Comparison of ENCODE assay signal across 1 cellular context in the genomic region with DNA sequence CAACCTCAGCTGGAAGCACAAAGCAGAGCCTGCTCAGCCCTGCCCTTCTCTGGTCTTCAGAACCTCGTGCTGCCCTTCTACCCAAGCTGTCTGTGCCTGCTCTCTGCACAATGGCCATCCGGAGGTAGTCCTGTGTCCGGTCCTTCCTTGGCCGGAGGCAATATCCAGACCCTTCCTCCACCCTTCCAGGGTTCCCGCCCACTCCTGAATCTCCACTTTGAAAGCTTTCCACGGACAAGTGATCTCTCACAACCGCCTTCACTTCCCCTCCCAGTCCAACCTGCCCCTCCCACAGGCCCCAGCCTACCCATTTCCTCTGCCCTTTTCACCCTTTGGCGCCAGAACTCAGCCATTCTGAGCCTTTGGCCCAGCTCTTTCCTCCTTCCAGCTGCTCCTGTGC.
TF ChIP-seq lines count a peak whose summit lies in the region.

No MANE protein-coding gene starts in this region.

TF ChIP-seq in HepG2, 621 proteins besides CTCF, POLR2A, EP300 and RAD21:
- TF ChIP-seq, protein P1, sequence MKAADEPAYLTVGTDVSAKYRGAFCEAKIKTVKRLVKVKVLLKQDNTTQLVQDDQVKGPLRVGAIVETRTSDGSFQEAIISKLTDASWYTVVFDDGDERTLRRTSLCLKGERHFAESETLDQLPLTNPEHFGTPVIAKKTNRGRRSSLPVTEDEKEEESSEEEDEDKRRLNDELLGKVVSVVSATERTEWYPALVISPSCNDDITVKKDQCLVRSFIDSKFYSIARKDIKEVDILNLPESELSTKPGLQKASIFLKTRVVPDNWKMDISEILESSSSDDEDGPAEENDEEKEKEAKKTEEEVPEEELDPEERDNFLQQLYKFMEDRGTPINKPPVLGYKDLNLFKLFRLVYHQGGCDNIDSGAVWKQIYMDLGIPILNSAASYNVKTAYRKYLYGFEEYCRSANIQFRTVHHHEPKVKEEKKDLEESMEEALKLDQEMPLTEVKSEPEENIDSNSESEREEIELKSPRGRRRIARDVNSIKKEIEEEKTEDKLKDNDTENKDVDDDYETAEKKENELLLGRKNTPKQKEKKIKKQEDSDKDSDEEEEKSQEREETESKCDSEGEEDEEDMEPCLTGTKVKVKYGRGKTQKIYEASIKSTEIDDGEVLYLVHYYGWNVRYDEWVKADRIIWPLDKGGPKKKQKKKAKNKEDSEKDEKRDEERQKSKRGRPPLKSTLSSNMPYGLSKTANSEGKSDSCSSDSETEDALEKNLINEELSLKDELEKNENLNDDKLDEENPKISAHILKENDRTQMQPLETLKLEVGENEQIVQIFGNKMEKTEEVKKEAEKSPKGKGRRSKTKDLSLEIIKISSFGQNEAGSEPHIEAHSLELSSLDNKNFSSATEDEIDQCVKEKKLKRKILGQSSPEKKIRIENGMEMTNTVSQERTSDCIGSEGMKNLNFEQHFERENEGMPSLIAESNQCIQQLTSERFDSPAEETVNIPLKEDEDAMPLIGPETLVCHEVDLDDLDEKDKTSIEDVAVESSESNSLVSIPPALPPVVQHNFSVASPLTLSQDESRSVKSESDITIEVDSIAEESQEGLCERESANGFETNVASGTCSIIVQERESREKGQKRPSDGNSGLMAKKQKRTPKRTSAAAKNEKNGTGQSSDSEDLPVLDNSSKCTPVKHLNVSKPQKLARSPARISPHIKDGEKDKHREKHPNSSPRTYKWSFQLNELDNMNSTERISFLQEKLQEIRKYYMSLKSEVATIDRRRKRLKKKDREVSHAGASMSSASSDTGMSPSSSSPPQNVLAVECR (CRISPR knock-in tag; IDR thresholded peaks at IDR 0.05; ENCODE audit: borderline replicate concordance): 0 out of 2 replicates have a peak, but pooled peaks have one; percentile 28
- TF ChIP-seq, protein P2, sequence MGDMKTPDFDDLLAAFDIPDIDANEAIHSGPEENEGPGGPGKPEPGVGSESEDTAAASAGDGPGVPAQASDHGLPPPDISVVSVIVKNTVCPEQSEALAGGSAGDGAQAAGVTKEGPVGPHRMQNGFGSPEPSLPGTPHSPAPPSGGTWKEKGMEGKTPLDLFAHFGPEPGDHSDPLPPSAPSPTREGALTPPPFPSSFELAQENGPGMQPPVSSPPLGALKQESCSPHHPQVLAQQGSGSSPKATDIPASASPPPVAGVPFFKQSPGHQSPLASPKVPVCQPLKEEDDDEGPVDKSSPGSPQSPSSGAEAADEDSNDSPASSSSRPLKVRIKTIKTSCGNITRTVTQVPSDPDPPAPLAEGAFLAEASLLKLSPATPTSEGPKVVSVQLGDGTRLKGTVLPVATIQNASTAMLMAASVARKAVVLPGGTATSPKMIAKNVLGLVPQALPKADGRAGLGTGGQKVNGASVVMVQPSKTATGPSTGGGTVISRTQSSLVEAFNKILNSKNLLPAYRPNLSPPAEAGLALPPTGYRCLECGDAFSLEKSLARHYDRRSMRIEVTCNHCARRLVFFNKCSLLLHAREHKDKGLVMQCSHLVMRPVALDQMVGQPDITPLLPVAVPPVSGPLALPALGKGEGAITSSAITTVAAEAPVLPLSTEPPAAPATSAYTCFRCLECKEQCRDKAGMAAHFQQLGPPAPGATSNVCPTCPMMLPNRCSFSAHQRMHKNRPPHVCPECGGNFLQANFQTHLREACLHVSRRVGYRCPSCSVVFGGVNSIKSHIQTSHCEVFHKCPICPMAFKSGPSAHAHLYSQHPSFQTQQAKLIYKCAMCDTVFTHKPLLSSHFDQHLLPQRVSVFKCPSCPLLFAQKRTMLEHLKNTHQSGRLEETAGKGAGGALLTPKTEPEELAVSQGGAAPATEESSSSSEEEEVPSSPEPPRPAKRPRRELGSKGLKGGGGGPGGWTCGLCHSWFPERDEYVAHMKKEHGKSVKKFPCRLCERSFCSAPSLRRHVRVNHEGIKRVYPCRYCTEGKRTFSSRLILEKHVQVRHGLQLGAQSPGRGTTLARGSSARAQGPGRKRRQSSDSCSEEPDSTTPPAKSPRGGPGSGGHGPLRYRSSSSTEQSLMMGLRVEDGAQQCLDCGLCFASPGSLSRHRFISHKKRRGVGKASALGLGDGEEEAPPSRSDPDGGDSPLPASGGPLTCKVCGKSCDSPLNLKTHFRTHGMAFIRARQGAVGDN (CRISPR knock-in tag; IDR thresholded peaks at IDR 0.05): peak; percentile 53; the same call in 1 of the 2 replicates
- no peak for TF ChIP-seq PRDM15 (CRISPR knock-in tag; IDR thresholded peaks at IDR 0.05)
- TF ChIP-seq FOXC1 (CRISPR knock-in tag; IDR thresholded peaks at IDR 0.05; ENCODE audit: borderline replicate concordance): 0 out of 2 replicates have a peak, but pooled peaks have one; percentile 18
- no peak for TF ChIP-seq HCFC1 (IDR thresholded peaks at IDR 0.05; ENCODE audit: low read depth, low read length)
